ENCODE assay signal across 8 cellular contexts in genomic region chr11:117809236-117810055, GRCh38. TPM values are rescaled to one million over a fixed set of nuclear protein-coding genes. Genes with fewer than 3 reads are reported as not detected.
DNase-seq lines count a peak whose midpoint lies in the region; ATAC-seq, FAIRE-seq and TF ChIP-seq lines count a peak whose summit lies in the region.

No MANE protein-coding gene starts in this region.

- FAIRE-seq in K562 (lab: Jason Lieb, UNC): peak; percentile 57
- FAIRE-seq in H54 (lab: Jason Lieb, UNC): no peak

- 5% methylated on average over 19 of the region's 22 CpGs for WGBS in K562 (ENCODE audit: insufficient coverage, low coverage, missing lambda C conversion rate)

- H3K36me3 ChIP-seq in SJCRH30 (no peaks in the 10 kb centered on the region), K562 (ENCODE audit: control insufficient read depth, insufficient read depth, low read length) (no peaks in the 10 kb centered on the region)

- TF ChIP-seq CTCF in LNCaP clone FGC (IDR thresholded peaks at IDR 0.05; ENCODE audit: control insufficient read depth, extremely low read depth, insufficient read depth): peak; percentile 95
- TF ChIP-seq CTCF in K562 (IDR thresholded peaks at IDR 0.05 in 2 of 3, conservative IDR thresholded peaks at IDR 0.05 in 1 of 3; ENCODE audit: insufficient read depth in 2 of 3, low read depth in 1 of 3, low read length in 3 of 3): peak; percentile 72 to 82 (median 78)

- TF ChIP-seq POLR2A in K562 (conservative IDR thresholded peaks at IDR 0.05) (no peak), H54 (IDR thresholded peaks at IDR 0.05; ENCODE audit: low read depth, low read length) (no peak)

- POLR2A ChIA-PET in K562 (lab: Yijun Ruan, JAX): interaction anchor here (0.6 to 1.4 kb wide), 10 partner anchors 8 to 565 kb away, joined by 3 to 5 read pairs (median 4); no protein-coding TSS in a partner anchor

- H3K4me2 ChIP-seq in K562 (ENCODE audit: insufficient read depth, low read length): peak overlapping the region; percentile 43; the same call in 1 of the 2 replicates

- ATAC-seq in K562: peak; percentile 99
- no peak for ATAC-seq in GM21576 (IDR thresholded peaks at IDR 0.05; ENCODE audit: unreplicated experiment)

- no peak for TF ChIP-seq EP300 in K562 (IDR thresholded peaks at IDR 0.05; ENCODE audit: low read length)

- no peak overlapping the region for H3K4me3 ChIP-seq in LNCaP clone FGC (ENCODE audit: low read depth, low read length)
- H3K4me3 ChIP-seq in SJCRH30: no peak overlapping the region
- no peak overlapping the region for H3K4me3 ChIP-seq in K562

- no peaks in the 10 kb centered on the region; the same call in 1 of the 2 replicates for H4K20me1 ChIP-seq in K562 (replicated peaks; ENCODE audit: control insufficient read depth, insufficient read depth, low read length)

- H3K9me1 ChIP-seq in K562 (ENCODE audit: control insufficient read depth, insufficient read depth, low read length): no peaks in the 10 kb centered on the region

- peak; percentile 63 to 68 for TF ChIP-seq RAD21 in K562 (CRISPR knock-in tag; conservative IDR thresholded peaks at IDR 0.05 in 1 of 2, IDR thresholded peaks at IDR 0.05 in 1 of 2)

- H2AFZ ChIP-seq in K562 (ENCODE audit: low read depth, low read length): peak overlapping the region; percentile 68

- H3K27me3 ChIP-seq in SJCRH30 (no peaks in the 10 kb centered on the region), K562 (ENCODE audit: control insufficient read depth in 2 of 2, insufficient read depth in 2 of 2, low read length in 2 of 2) (peaks cover 0 to 19% of the 10 kb centered on the region in 2 experiments; a peak in 3 of 5 replicates)

- H3K27ac ChIP-seq in SJCRH30: no peak overlapping the region
- H3K27ac ChIP-seq in K562 (ENCODE audit: extremely low read depth, low read depth, low read length): no peak overlapping the region

- no TSS peak for BruUV-seq in K562 (replicated peaks; lab: Mats Ljungman, UMichigan)

- H3K9me3 ChIP-seq in SJCRH30 (replicated peaks) (no peaks in the 10 kb centered on the region), K562 (replicated peaks; ENCODE audit: control insufficient read depth, insufficient read depth, low read depth, low read length) (no peaks in the 10 kb centered on the region)

- peak; percentile 69 for DNase-seq in GM03348 (ENCODE audit: low spot score)
- DNase-seq in LNCaP clone FGC (ENCODE audit: low read depth): no peak
- peak; percentile 48 to 60 for DNase-seq in SJCRH30
- peak; percentile 72 to 80 (median 75) for DNase-seq in K562 (ENCODE audit: extremely low read depth in 1 of 4, low spot score in 3 of 4)
- peak; percentile 93 for DNase-seq in islet precursor cell
- peak; percentile 46 to 55 for DNase-seq in stimulated activated CD4-positive, alpha-beta T cell treated with anti-CD3 and anti-CD28 coated beads, Interleukin-4, amount 100 ng/mL, for 48 hours (ENCODE audit: low read depth in 2 of 2)
- DNase-seq in H54 (ENCODE audit: insufficient read length, low spot score): no peak

- H3K4me1 ChIP-seq in SJCRH30: no peaks in the 10 kb centered on the region
- H3K4me1 ChIP-seq in K562 (replicated peaks in 1 of 2; ENCODE audit: control insufficient read depth in 2 of 2, insufficient read depth in 2 of 2, low read length in 2 of 2): peaks cover 13 to 14% of the 10 kb centered on the region in 2 experiments; a peak in 4 of 5 replicates

- CTCF ChIA-PET in K562 (lab: Yijun Ruan, JAX; ENCODE audit: low intra/inter-chr PET ratio): interaction anchor here (0.9 to 3.3 kb wide), 3 partner anchors 9 to 384 kb away, joined by 3 to 52 read pairs (median 4); no protein-coding TSS in a partner anchor

- H3K9ac ChIP-seq in K562 (ENCODE audit: insufficient read depth in 1 of 2, low read depth in 2 of 2, low read length in 2 of 2): peak overlapping the region in 1 of 2 experiments; percentile 65; a peak in 2 of 4 replicates

- intact Hi-C loops in K562 (cut with micrococcal nuclease): loop anchor here (2.0 to 5.0 kb wide), 2 partner anchors 367 to 381 kb away; no protein-coding TSS in a partner anchor

- H3K79me2 ChIP-seq in K562 (ENCODE audit: control insufficient read depth, insufficient read depth, low read length): no peaks in the 10 kb centered on the region

- in situ Hi-C loops in K562 (cut with MboI): loop anchor here (10.0 kb wide), 1 partner anchor 365 kb away; no protein-coding TSS in a partner anchor

TF ChIP-seq in K562, 482 proteins besides CTCF, POLR2A, EP300 and RAD21 (continues in another document):
- peak; percentile 77; the same call in 1 of the 2 replicates for TF ChIP-seq OTX1 (CRISPR knock-in tag; IDR thresholded peaks at IDR 0.05)

RNA-seq across cellular contexts. Expression of gene DSCAML1, which starts 12.4 kb away (rescaled TPM):
- not detected in 2 replicates for total RNA-seq in SJCRH30 (2014; rRNA removed; shearing (Covaris generic))
- total RNA-seq in K562 (2011; cell fraction: chromatin; rRNA removed; ENCODE audit: low replicate concordance): not detected in 2 replicates
- total RNA-seq in K562 (2011; cell fraction: nucleolus; rRNA removed): not detected in 2 replicates
- total RNA-seq in K562 (2011; cell fraction: nucleoplasm; rRNA removed): not detected in 2 replicates
- total RNA-seq in K562 (2014; rRNA removed): not detected in 2 replicates
- not detected in 2 replicates for total RNA-seq in K562 (2014; rRNA removed; fragmentation: Illumina TruSeq; extraction: Trizol)
- not detected in 2 replicates for total RNA-seq in K562 (2015; rRNA removed; fragmentation: Illumina TruSeq; extraction: Trizol)
- total RNA-seq in K562 (2021): not detected in 2 replicates
- not detected in 2 replicates for polyA plus RNA-seq in K562 (2011; rRNA removed)
- not detected in 2 replicates for polyA plus RNA-seq in K562 (2011; cell fraction: cytosol; rRNA removed)
- polyA plus RNA-seq in K562 (2011; cell fraction: nucleus; rRNA removed): not detected in 2 replicates
- not detected in 2 replicates for polyA plus RNA-seq in K562 (2012)
- polyA plus RNA-seq in K562 (2014; fragmentation: Illumina TruSeq; extraction: Trizol): not detected in 2 replicates
- polyA plus RNA-seq in K562 (2014; fragmentation: Nextera tagmentation; extraction: Ambion mirVana): not detected
- not detected in 2 replicates for polyA plus RNA-seq in K562 (2014; rRNA removed)
- not detected in 2 replicates for polyA minus RNA-seq in K562 (2011; rRNA and poly(A)+ RNA removed)
- polyA minus RNA-seq in K562 (2011; cell fraction: cytosol; rRNA and poly(A)+ RNA removed): not detected in 2 replicates
- not detected in 2 replicates for polyA minus RNA-seq in K562 (2011; cell fraction: nucleus; rRNA and poly(A)+ RNA removed)

RNA-seq across cellular contexts. Expression of gene FXYD2, which starts 15.1 kb away (rescaled TPM):
- total RNA-seq in SJCRH30 (2014; rRNA removed; shearing (Covaris generic)): 0.14 and 0.15 TPM in 2 replicates
- total RNA-seq in K562 (2011; cell fraction: chromatin; rRNA removed; ENCODE audit: low replicate concordance): not detected in 2 replicates
- total RNA-seq in K562 (2011; cell fraction: nucleolus; rRNA removed): not detected in 2 replicates
- total RNA-seq in K562 (2011; cell fraction: nucleoplasm; rRNA removed): not detected in 2 replicates
- total RNA-seq in K562 (2014; rRNA removed) (not detected in 2 replicates), K562 (2014; rRNA removed; fragmentation: Illumina TruSeq; extraction: Trizol) (not detected in 2 replicates), K562 (2015; rRNA removed; fragmentation: Illumina TruSeq; extraction: Trizol) (not detected in 2 replicates), K562 (2021) (0.29 TPM in 1 of 2 replicates, not detected in the other)
- polyA plus RNA-seq in K562 (2011; rRNA removed) (not detected in 2 replicates), K562 (2014; fragmentation: Illumina TruSeq; extraction: Trizol) (not detected in 2 replicates), K562 (2014; fragmentation: Nextera tagmentation; extraction: Ambion mirVana) (not detected), K562 (2014; rRNA removed) (not detected in 2 replicates)
- not detected in 2 replicates for polyA plus RNA-seq in K562 (2011; cell fraction: cytosol; rRNA removed)
- not detected in 2 replicates for polyA plus RNA-seq in K562 (2011; cell fraction: nucleus; rRNA removed)
- not detected in 2 replicates for polyA plus RNA-seq in K562 (2012)
- polyA minus RNA-seq in K562 (2011; rRNA and poly(A)+ RNA removed): not detected in 2 replicates
- not detected in 2 replicates for polyA minus RNA-seq in K562 (2011; cell fraction: cytosol; rRNA and poly(A)+ RNA removed)
- not detected in 2 replicates for polyA minus RNA-seq in K562 (2011; cell fraction: nucleus; rRNA and poly(A)+ RNA removed)

Comparison
In these comparisons a context has a peak if more than half of its experiments do, and no peak if none do; other contexts are left out.
1. DNase-seq: peak in GM03348 (single experiment), SJCRH30 (2 of 2), K562 (4 of 4), islet precursor cell (single experiment) and stimulated activated CD4-positive, alpha-beta T cell treated with anti-CD3 and anti-CD28 coated beads, Interleukin-4, amount 100 ng/mL, for 48 hours (2 of 2); none in LNCaP clone FGC (single experiment) and H54 (single experiment).